ENCODE assay signal across 1 cellular context in the genomic region with DNA sequence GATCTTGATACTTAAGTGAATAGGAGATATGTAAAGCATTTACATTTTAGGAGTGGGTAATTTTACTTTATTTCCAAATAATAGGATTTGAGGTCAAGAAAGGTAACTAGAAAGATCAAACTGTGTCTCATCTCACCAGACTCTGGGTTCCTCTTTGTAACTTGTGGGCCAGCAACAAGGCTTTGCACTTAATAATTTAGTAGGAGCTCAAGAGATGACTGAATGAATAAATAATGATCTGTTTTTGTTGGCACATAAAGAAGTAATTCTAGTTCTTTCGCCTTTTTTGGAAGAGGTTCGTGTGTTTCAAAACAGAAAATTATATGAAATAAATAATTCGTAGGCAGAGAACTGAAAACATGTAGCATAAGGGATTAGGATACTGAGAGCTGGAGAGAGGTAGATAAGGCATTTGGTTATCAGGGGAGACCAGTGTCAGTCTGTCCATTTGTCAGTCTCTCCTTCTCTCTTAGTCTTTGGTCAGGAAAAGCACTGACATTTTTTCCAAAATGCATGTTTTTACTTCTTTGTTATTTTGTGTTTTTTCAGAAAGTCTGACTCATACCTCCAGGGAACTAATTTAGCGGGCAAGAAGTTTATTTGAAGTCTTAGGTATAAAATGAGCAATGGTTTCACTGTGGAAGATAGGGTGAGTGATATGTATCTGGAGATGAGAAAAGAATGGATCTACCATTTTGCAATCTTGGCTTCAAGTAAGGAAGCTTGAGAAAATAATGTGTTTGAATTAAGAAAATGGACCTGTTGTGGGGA.
TF ChIP-seq lines count a peak whose summit lies in the region.

No MANE protein-coding gene starts in this region.

TF ChIP-seq in K562, 482 proteins besides CTCF, POLR2A, EP300 and RAD21 (continues in another document):
- TF ChIP-seq, protein P1, sequence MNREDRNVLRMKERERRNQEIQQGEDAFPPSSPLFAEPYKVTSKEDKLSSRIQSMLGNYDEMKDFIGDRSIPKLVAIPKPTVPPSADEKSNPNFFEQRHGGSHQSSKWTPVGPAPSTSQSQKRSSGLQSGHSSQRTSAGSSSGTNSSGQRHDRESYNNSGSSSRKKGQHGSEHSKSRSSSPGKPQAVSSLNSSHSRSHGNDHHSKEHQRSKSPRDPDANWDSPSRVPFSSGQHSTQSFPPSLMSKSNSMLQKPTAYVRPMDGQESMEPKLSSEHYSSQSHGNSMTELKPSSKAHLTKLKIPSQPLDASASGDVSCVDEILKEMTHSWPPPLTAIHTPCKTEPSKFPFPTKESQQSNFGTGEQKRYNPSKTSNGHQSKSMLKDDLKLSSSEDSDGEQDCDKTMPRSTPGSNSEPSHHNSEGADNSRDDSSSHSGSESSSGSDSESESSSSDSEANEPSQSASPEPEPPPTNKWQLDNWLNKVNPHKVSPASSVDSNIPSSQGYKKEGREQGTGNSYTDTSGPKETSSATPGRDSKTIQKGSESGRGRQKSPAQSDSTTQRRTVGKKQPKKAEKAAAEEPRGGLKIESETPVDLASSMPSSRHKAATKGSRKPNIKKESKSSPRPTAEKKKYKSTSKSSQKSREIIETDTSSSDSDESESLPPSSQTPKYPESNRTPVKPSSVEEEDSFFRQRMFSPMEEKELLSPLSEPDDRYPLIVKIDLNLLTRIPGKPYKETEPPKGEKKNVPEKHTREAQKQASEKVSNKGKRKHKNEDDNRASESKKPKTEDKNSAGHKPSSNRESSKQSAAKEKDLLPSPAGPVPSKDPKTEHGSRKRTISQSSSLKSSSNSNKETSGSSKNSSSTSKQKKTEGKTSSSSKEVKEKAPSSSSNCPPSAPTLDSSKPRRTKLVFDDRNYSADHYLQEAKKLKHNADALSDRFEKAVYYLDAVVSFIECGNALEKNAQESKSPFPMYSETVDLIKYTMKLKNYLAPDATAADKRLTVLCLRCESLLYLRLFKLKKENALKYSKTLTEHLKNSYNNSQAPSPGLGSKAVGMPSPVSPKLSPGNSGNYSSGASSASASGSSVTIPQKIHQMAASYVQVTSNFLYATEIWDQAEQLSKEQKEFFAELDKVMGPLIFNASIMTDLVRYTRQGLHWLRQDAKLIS (CRISPR knock-in tag; IDR thresholded peaks at IDR 0.05): no peak
- no peak for TF ChIP-seq ILF3 (IDR thresholded peaks at IDR 0.05; ENCODE audit: borderline replicate concordance)
- TF ChIP-seq KLF16 (IDR thresholded peaks at IDR 0.05): peak; percentile 86
- TF ChIP-seq CHD1 (IDR thresholded peaks at IDR 0.05; ENCODE audit: low read length): no peak
- TF ChIP-seq, protein P2, sequence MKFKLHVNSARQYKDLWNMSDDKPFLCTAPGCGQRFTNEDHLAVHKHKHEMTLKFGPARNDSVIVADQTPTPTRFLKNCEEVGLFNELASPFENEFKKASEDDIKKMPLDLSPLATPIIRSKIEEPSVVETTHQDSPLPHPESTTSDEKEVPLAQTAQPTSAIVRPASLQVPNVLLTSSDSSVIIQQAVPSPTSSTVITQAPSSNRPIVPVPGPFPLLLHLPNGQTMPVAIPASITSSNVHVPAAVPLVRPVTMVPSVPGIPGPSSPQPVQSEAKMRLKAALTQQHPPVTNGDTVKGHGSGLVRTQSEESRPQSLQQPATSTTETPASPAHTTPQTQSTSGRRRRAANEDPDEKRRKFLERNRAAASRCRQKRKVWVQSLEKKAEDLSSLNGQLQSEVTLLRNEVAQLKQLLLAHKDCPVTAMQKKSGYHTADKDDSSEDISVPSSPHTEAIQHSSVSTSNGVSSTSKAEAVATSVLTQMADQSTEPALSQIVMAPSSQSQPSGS (CRISPR knock-in tag; IDR thresholded peaks at IDR 0.05): no peak
- TF ChIP-seq POLR2G (IDR thresholded peaks at IDR 0.05; ENCODE audit: low read depth, low read length): no peak
- TF ChIP-seq CTBP1 (IDR thresholded peaks at IDR 0.05; ENCODE audit: borderline replicate concordance): peak; percentile 32; the same call in 1 of the 2 replicates
- TF ChIP-seq ZNF354B (CRISPR knock-in tag; IDR thresholded peaks at IDR 0.05): no peak
- no peak for TF ChIP-seq ZNF75A (CRISPR knock-in tag; IDR thresholded peaks at IDR 0.05)
- no peak for TF ChIP-seq PURB (CRISPR knock-in tag; IDR thresholded peaks at IDR 0.05; ENCODE audit: low read depth)
- no peak; the same call in 1 of the 2 replicates for TF ChIP-seq GATAD2B (IDR thresholded peaks at IDR 0.05; ENCODE audit: borderline replicate concordance)
- TF ChIP-seq ETV5 (CRISPR knock-in tag; IDR thresholded peaks at IDR 0.05; ENCODE audit: low read depth): no peak
- no peak for TF ChIP-seq BDP1 (IDR thresholded peaks at IDR 0.05; ENCODE audit: insufficient read depth, insufficient read length)
- no peak for TF ChIP-seq MAZ (CRISPR knock-in tag; conservative IDR thresholded peaks at IDR 0.05 in 1 of 2, IDR thresholded peaks at IDR 0.05 in 1 of 2)
- TF ChIP-seq CHD4 (IDR thresholded peaks at IDR 0.05; ENCODE audit: insufficient read depth, insufficient replicate concordance, low read depth, low read length, poor library complexity, severe bottlenecking): no peak
- TF ChIP-seq STAT5A (IDR thresholded peaks at IDR 0.05; ENCODE audit: borderline replicate concordance, low read length): peak; percentile 91
- TF ChIP-seq ZNF584 (CRISPR knock-in tag; IDR thresholded peaks at IDR 0.05; ENCODE audit: low read depth): no peak
- TF ChIP-seq CBFA2T3 (IDR thresholded peaks at IDR 0.05): peak; percentile 96
- TF ChIP-seq IRF2 (CRISPR knock-in tag; IDR thresholded peaks at IDR 0.05): no peak
- TF ChIP-seq FOXJ2 (tag; IDR thresholded peaks at IDR 0.05): no peak
- no peak for TF ChIP-seq HDAC6 (IDR thresholded peaks at IDR 0.05; ENCODE audit: low read depth, low read length)
- TF ChIP-seq, protein P3, sequence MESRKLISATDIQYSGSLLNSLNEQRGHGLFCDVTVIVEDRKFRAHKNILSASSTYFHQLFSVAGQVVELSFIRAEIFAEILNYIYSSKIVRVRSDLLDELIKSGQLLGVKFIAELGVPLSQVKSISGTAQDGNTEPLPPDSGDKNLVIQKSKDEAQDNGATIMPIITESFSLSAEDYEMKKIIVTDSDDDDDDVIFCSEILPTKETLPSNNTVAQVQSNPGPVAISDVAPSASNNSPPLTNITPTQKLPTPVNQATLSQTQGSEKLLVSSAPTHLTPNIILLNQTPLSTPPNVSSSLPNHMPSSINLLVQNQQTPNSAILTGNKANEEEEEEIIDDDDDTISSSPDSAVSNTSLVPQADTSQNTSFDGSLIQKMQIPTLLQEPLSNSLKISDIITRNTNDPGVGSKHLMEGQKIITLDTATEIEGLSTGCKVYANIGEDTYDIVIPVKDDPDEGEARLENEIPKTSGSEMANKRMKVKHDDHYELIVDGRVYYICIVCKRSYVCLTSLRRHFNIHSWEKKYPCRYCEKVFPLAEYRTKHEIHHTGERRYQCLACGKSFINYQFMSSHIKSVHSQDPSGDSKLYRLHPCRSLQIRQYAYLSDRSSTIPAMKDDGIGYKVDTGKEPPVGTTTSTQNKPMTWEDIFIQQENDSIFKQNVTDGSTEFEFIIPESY (CRISPR knock-in tag; IDR thresholded peaks at IDR 0.05): no peak
- TF ChIP-seq, protein P4, sequence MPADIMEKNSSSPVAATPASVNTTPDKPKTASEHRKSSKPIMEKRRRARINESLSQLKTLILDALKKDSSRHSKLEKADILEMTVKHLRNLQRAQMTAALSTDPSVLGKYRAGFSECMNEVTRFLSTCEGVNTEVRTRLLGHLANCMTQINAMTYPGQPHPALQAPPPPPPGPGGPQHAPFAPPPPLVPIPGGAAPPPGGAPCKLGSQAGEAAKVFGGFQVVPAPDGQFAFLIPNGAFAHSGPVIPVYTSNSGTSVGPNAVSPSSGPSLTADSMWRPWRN (IDR thresholded peaks at IDR 0.05; ENCODE audit: low read depth): no peak
- TF ChIP-seq ZFP30 (CRISPR knock-in tag; IDR thresholded peaks at IDR 0.05; ENCODE audit: borderline replicate concordance): no peak
- TF ChIP-seq, protein P5, sequence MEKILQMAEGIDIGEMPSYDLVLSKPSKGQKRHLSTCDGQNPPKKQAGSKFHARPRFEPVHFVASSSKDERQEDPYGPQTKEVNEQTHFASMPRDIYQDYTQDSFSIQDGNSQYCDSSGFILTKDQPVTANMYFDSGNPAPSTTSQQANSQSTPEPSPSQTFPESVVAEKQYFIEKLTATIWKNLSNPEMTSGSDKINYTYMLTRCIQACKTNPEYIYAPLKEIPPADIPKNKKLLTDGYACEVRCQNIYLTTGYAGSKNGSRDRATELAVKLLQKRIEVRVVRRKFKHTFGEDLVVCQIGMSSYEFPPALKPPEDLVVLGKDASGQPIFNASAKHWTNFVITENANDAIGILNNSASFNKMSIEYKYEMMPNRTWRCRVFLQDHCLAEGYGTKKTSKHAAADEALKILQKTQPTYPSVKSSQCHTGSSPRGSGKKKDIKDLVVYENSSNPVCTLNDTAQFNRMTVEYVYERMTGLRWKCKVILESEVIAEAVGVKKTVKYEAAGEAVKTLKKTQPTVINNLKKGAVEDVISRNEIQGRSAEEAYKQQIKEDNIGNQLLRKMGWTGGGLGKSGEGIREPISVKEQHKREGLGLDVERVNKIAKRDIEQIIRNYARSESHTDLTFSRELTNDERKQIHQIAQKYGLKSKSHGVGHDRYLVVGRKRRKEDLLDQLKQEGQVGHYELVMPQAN (IDR thresholded peaks at IDR 0.05; ENCODE audit: borderline replicate concordance): no peak
- TF ChIP-seq ZNF707 (CRISPR knock-in tag; conservative IDR thresholded peaks at IDR 0.05): no peak
- TF ChIP-seq, protein P6, sequence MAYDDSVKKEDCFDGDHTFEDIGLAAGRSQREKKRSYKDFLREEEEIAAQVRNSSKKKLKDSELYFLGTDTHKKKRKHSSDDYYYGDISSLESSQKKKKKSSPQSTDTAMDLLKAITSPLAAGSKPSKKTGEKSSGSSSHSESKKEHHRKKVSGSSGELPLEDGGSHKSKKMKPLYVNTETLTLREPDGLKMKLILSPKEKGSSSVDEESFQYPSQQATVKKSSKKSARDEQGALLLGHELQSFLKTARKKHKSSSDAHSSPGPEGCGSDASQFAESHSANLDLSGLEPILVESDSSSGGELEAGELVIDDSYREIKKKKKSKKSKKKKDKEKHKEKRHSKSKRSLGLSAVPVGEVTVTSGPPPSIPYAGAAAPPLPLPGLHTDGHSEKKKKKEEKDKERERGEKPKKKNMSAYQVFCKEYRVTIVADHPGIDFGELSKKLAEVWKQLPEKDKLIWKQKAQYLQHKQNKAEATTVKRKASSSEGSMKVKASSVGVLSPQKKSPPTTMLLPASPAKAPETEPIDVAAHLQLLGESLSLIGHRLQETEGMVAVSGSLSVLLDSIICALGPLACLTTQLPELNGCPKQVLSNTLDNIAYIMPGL (CRISPR knock-in tag; IDR thresholded peaks at IDR 0.05): no peak
- TF ChIP-seq, protein P7, sequence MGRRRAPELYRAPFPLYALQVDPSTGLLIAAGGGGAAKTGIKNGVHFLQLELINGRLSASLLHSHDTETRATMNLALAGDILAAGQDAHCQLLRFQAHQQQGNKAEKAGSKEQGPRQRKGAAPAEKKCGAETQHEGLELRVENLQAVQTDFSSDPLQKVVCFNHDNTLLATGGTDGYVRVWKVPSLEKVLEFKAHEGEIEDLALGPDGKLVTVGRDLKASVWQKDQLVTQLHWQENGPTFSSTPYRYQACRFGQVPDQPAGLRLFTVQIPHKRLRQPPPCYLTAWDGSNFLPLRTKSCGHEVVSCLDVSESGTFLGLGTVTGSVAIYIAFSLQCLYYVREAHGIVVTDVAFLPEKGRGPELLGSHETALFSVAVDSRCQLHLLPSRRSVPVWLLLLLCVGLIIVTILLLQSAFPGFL (CRISPR knock-in tag; IDR thresholded peaks at IDR 0.05): no peak
- TF ChIP-seq TGIF2 (CRISPR knock-in tag; IDR thresholded peaks at IDR 0.05): no peak
- TF ChIP-seq TAF15 (IDR thresholded peaks at IDR 0.05; ENCODE audit: low read depth, low read length): no peak
- no peak for TF ChIP-seq SP1 (CRISPR knock-in tag; IDR thresholded peaks at IDR 0.05)
- no peak for TF ChIP-seq KDM5B (IDR thresholded peaks at IDR 0.05; ENCODE audit: insufficient replicate concordance, low read depth, low read length)
- TF ChIP-seq MEF2D (tag; conservative IDR thresholded peaks at IDR 0.05; ENCODE audit: low read depth): no peak
- no peak for TF ChIP-seq LCOR (CRISPR knock-in tag; IDR thresholded peaks at IDR 0.05)
- TF ChIP-seq, protein P8, sequence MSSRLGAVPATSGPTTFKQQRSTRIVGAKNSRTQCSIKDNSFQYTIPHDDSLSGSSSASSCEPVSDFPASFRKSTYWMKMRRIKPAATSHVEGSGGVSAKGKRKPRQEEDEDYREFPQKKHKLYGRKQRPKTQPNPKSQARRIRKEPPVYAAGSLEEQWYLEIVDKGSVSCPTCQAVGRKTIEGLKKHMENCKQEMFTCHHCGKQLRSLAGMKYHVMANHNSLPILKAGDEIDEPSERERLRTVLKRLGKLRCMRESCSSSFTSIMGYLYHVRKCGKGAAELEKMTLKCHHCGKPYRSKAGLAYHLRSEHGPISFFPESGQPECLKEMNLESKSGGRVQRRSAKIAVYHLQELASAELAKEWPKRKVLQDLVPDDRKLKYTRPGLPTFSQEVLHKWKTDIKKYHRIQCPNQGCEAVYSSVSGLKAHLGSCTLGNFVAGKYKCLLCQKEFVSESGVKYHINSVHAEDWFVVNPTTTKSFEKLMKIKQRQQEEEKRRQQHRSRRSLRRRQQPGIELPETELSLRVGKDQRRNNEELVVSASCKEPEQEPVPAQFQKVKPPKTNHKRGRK (tag; IDR thresholded peaks at IDR 0.05): no peak
- no peak for TF ChIP-seq FIP1L1 (IDR thresholded peaks at IDR 0.05; ENCODE audit: low read depth, low read length, poor library complexity, severe bottlenecking)
- TF ChIP-seq ZNF436 (CRISPR knock-in tag; IDR thresholded peaks at IDR 0.05): no peak
- no peak for TF ChIP-seq GABPB1 (CRISPR knock-in tag; IDR thresholded peaks at IDR 0.05)
- TF ChIP-seq PRPF4 (IDR thresholded peaks at IDR 0.05; ENCODE audit: insufficient read depth, low read depth, low read length, poor library complexity, severe bottlenecking): no peak
- no peak for TF ChIP-seq ZNF764 (CRISPR knock-in tag; IDR thresholded peaks at IDR 0.05; ENCODE audit: low read depth)
- TF ChIP-seq, protein P9, sequence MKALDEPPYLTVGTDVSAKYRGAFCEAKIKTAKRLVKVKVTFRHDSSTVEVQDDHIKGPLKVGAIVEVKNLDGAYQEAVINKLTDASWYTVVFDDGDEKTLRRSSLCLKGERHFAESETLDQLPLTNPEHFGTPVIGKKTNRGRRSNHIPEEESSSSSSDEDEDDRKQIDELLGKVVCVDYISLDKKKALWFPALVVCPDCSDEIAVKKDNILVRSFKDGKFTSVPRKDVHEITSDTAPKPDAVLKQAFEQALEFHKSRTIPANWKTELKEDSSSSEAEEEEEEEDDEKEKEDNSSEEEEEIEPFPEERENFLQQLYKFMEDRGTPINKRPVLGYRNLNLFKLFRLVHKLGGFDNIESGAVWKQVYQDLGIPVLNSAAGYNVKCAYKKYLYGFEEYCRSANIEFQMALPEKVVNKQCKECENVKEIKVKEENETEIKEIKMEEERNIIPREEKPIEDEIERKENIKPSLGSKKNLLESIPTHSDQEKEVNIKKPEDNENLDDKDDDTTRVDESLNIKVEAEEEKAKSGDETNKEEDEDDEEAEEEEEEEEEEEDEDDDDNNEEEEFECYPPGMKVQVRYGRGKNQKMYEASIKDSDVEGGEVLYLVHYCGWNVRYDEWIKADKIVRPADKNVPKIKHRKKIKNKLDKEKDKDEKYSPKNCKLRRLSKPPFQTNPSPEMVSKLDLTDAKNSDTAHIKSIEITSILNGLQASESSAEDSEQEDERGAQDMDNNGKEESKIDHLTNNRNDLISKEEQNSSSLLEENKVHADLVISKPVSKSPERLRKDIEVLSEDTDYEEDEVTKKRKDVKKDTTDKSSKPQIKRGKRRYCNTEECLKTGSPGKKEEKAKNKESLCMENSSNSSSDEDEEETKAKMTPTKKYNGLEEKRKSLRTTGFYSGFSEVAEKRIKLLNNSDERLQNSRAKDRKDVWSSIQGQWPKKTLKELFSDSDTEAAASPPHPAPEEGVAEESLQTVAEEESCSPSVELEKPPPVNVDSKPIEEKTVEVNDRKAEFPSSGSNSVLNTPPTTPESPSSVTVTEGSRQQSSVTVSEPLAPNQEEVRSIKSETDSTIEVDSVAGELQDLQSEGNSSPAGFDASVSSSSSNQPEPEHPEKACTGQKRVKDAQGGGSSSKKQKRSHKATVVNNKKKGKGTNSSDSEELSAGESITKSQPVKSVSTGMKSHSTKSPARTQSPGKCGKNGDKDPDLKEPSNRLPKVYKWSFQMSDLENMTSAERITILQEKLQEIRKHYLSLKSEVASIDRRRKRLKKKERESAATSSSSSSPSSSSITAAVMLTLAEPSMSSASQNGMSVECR (CRISPR knock-in tag; IDR thresholded peaks at IDR 0.05): no peak
- TF ChIP-seq PHB (CRISPR knock-in tag; IDR thresholded peaks at IDR 0.05): no peak
